22 cellular contexts compared by ENCODE assay signal in the genomic region with DNA sequence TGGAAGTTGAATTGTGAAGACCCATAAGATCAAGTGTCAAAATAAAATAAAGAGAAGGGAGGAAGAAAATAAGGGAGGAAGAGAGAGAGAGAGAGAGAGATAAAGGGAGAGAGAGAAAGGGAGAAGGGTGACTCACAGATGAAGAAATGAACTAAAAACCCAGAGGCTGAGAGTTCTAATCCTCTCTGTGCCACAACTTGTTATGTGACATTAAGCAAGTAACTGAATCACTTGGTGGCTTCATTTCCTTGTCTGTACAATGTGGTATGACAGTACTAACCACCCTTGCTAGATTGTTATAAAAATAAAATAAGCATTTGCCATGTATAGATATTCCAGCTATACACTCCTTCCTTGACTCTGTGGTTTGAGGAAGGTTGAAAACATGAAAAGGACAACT.
"Had no signal": no experiment of that assay in that cellular context is flagged by ENCODE, and none has a peak within 500 bp of the region (broad histone marks: within the 10 kb centered on the region; RNA-seq: fewer than 3 reads in every experiment).

No MANE protein-coding gene starts in this region.

- DNase-seq: immature natural killer cell; left ventricle myocardium inferior; naive thymus-derived CD8-positive, alpha-beta T cell; nucleus accumbens; pancreas; posterior cingulate gyrus; retina; right cardiac atrium; spleen; stimulated activated CD4-positive, alpha-beta T cell treated with anti-CD3 and anti-CD28 coated beads, Interleukin-4, amount 100 ng/mL, for 24 hours; stimulated activated naive CD4-positive, alpha-beta T cell; tibial artery; trophoblast cell; upper lobe of right lung had no signal

- H3K27me3 ChIP-seq: pancreas, spleen, suprapubic skin, tibial artery, upper lobe of right lung had no signal

- FAIRE-seq: islet of Langerhans, pancreas had no signal

- H3K4me1 ChIP-seq: left ventricle myocardium inferior, prostate gland, spleen, suprapubic skin, tibial artery, upper lobe of right lung had no signal

- H3K4me3 ChIP-seq: left ventricle myocardium inferior, lung, pancreas, prostate gland, skin epidermis, spleen, suprapubic skin, thoracic aorta, tibial artery, upper lobe of right lung had no signal

- ATAC-seq: naive thymus-derived CD8-positive, alpha-beta T cell; pancreas; right cardiac atrium; sciatic nerve; stimulated activated effector memory CD8-positive, alpha-beta T cell treated with anti-CD3 and anti-CD28 coated beads, Interleukin-12 subunit alpha, Interleukin-12 subunit beta, amount 100 ng/mL, for 72 hours; upper lobe of right lung had no signal

- H3K27ac ChIP-seq: left ventricle myocardium inferior, pancreas, prostate gland, spleen, suprapubic skin, thoracic aorta, tibial artery, upper lobe of right lung had no signal

- H3K36me3 ChIP-seq: left ventricle myocardium inferior, pancreas, prostate gland, spleen, suprapubic skin, thoracic aorta, tibial artery, upper lobe of right lung had no signal

- H3K9me3 ChIP-seq: left ventricle myocardium inferior, pancreas, prostate gland, spleen, suprapubic skin, thoracic aorta, tibial artery, upper lobe of right lung had no signal
